Comparison of ENCODE assay signal across 13 cellular contexts in genomic region chr17:83196088-83196765, GRCh38.
DNase-seq lines count a peak whose midpoint lies in the region; ATAC-seq and TF ChIP-seq lines count a peak whose summit lies in the region.
"Had no signal": no experiment of that assay in that cellular context is flagged by ENCODE, and none has a peak within 500 bp of the region (broad histone marks: within the 10 kb centered on the region; RNA-seq: fewer than 3 reads in every experiment).

No MANE protein-coding gene starts in this region.

- peak overlapping the region in 1 of 3 donors; percentile 50 for H3K9ac ChIP-seq in skeletal muscle tissue (ENCODE audit: low read depth in 1 of 3, low read length in 3 of 3)

- CTCF ChIA-PET in activated B cell treated with CpG ODN at 0.5 μM for 24 hours (lab: Charles Lee) = no interaction called here

- no peaks in the 10 kb centered on the region for H3K36me3 Mint-ChIP-seq in activated B cell treated with CpG ODN at 0.5 μM for 24 hours (ENCODE audit: low read depth)
- H3K36me3 Mint-ChIP-seq: immature natural killer cell had no signal

- no peaks in the 10 kb centered on the region for H3K27me3 ChIP-seq in cardiac muscle cell
- peaks cover 0 to 23% (median 2%) of the 10 kb centered on the region in 3 donors for H3K27me3 ChIP-seq in skeletal muscle tissue (ENCODE audit: control insufficient read depth in 3 of 3, insufficient read depth in 3 of 3, low read length in 3 of 3)

- no peaks in the 10 kb centered on the region for H3K27me3 Mint-ChIP-seq in activated B cell treated with CpG ODN at 0.5 μM for 24 hours

- no peaks in the 10 kb centered on the region for H3K9me3 Mint-ChIP-seq in activated B cell treated with CpG ODN at 0.5 μM for 24 hours
- H3K9me3 Mint-ChIP-seq: immature natural killer cell had no signal

- no peak overlapping the region for H3K27ac Mint-ChIP-seq in activated B cell treated with CpG ODN at 0.5 μM for 24 hours

- H3K4me3 ChIP-seq in cardiac muscle cell = no peak overlapping the region
- H3K4me3 ChIP-seq in skeletal muscle tissue (ENCODE audit: low read length in 3 of 3) = no peak overlapping the region

- POLR2A ChIA-PET in activated B cell treated with CpG ODN at 0.5 μM for 24 hours (lab: Charles Lee) = no interaction called here

- peaks cover 35% of the 10 kb centered on the region for H3K4me1 Mint-ChIP-seq in activated B cell treated with CpG ODN at 0.5 μM for 24 hours

- DNase-seq in ELR (ENCODE audit: low read depth) (peak; percentile 37), activated B cell treated with CpG ODN at 0.5 μM for 24 hours (peak; percentile 14), cardiac muscle cell (ENCODE audit: low read depth in 1 of 2, low spot score in 1 of 2) (peak in 1 of 2 donors; percentile 55), NCI-H2227 treated with DMSO at 0.1 percent for 48 hours (lab: John Stamatoyannopoulos, UW) (no peak), MV-4-11 (lab: John Stamatoyannopoulos, UW) (no peak), RKO (ENCODE audit: low spot score) (no peak)
- DNase-seq: activated gamma-delta T cell; H7; immature natural killer cell; NK-92 treated with Interleukin-12 subunit alpha and Interleukin-12 subunit beta, amount 100 ng/mL, for 24 hours; T-helper 9 cell had no signal

- H3K9me3 ChIP-seq in cardiac muscle cell (ENCODE audit: low read depth) (no peaks in the 10 kb centered on the region), skeletal muscle tissue (ENCODE audit: control insufficient read depth in 3 of 3, low read length in 3 of 3) (no peaks in the 10 kb centered on the region)

- no peak overlapping the region for H3K4me3 Mint-ChIP-seq in activated B cell treated with CpG ODN at 0.5 μM for 24 hours

- no peak for ATAC-seq in activated B cell treated with CpG ODN at 0.5 μM for 24 hours (ENCODE audit: low read depth)
- no peak for ATAC-seq in GM18519 (IDR thresholded peaks at IDR 0.05; ENCODE audit: low FRiP score, unreplicated experiment)

- H3K27ac ChIP-seq in cardiac muscle cell (no peak overlapping the region), skeletal muscle tissue (ENCODE audit: low read depth, low read length) (peak overlapping the region; percentile 32)

- H3K36me3 ChIP-seq in cardiac muscle cell (no peaks in the 10 kb centered on the region), skeletal muscle tissue (ENCODE audit: control insufficient read depth in 3 of 3, insufficient read depth in 3 of 3, low read length in 3 of 3) (no peaks in the 10 kb centered on the region)

- H3K4me1 ChIP-seq in cardiac muscle cell (ENCODE audit: low read depth) = no peaks in the 10 kb centered on the region
- H3K4me1 ChIP-seq in skeletal muscle tissue (ENCODE audit: control insufficient read depth in 3 of 3, insufficient read depth in 3 of 3, low read length in 3 of 3) = peaks cover 30 to 56% (median 48%) of the 10 kb centered on the region in 3 donors

- intact Hi-C loops in activated B cell treated with CpG ODN at 0.5 μM for 24 hours (cut with micrococcal nuclease) = no loop called here

- TF ChIP-seq CTCF in activated B cell treated with CpG ODN at 0.5 μM for 24 hours (IDR thresholded peaks at IDR 0.05) (no peak), cardiac muscle cell (IDR thresholded peaks at IDR 0.05; ENCODE audit: low read depth, low read length) (peak; percentile 8)

Comparison
In these comparisons a context has a peak if more than half of its experiments do, and no peak if none do; other contexts are left out.
1. DNase-seq: peak in ELR (single experiment) and activated B cell treated with CpG ODN at 0.5 μM for 24 hours (single experiment); none in NCI-H2227 treated with DMSO at 0.1 percent for 48 hours (single experiment), MV-4-11 (single experiment) and RKO (single experiment).